Comparison of ENCODE assay signal across 8 cellular contexts in genomic region chr9:105656131-105656921, GRCh38. TPM values are rescaled to one million over a fixed set of nuclear protein-coding genes. Genes with fewer than 3 reads are reported as not detected.
A peak's percentile ranks its signal among the peaks of the same experiment; 100 is the strongest.
DNase-seq lines count a peak whose midpoint lies in the region; ATAC-seq, FAIRE-seq and TF ChIP-seq lines count a peak whose summit lies in the region.

No MANE protein-coding gene starts in this region.

- H3K4me3 ChIP-seq in rectal smooth muscle tissue (ENCODE audit: low read length), result peak overlapping the region; percentile 65

- no peak overlapping the region for H3K9ac ChIP-seq in rectal smooth muscle tissue (ENCODE audit: low read length)

- H3K27me3 Mint-ChIP-seq in activated T-helper 17 cell treated with anti-CD3 and anti-CD28 coated beads, Interleukin-2, amount 50 U/mL, for 72 hours, result peaks cover 27% of the 10 kb centered on the region

- no peak for FAIRE-seq in H54 (lab: Jason Lieb, UNC)

- H3K9me3 Mint-ChIP-seq in activated T-helper 17 cell treated with anti-CD3 and anti-CD28 coated beads, Interleukin-2, amount 50 U/mL, for 72 hours, result no peaks in the 10 kb centered on the region

- peak; percentile 61 for ATAC-seq in GM21360 (IDR thresholded peaks at IDR 0.05; ENCODE audit: unreplicated experiment)
- ATAC-seq in activated T-helper 17 cell treated with anti-CD3 and anti-CD28 coated beads, Interleukin-2, amount 50 U/mL, for 72 hours (replicated peaks), result peak; percentile 51
- ATAC-seq in left cardiac atrium, result peak; percentile 87 to 91

- no peak overlapping the region for H3K27ac Mint-ChIP-seq in activated T-helper 17 cell treated with anti-CD3 and anti-CD28 coated beads, Interleukin-2, amount 50 U/mL, for 72 hours

- DNase-seq in DMS53 (lab: John Stamatoyannopoulos, UW), result peak; percentile 65
- DNase-seq in left cardiac atrium, result peak; percentile 30
- no peak for DNase-seq in H54 (ENCODE audit: insufficient read length, low spot score)
- DNase-seq in NCI-H446 treated with DMSO at 0.1 percent for 48 hours (lab: John Stamatoyannopoulos, UW), result no peak

- H3K36me3 Mint-ChIP-seq in activated T-helper 17 cell treated with anti-CD3 and anti-CD28 coated beads, Interleukin-2, amount 50 U/mL, for 72 hours (ENCODE audit: low read depth), result no peaks in the 10 kb centered on the region

- H3K4me1 ChIP-seq in rectal smooth muscle tissue (ENCODE audit: control insufficient read depth, insufficient read depth, low read length), result peaks cover 2% of the 10 kb centered on the region

- TF ChIP-seq CTCF in LNCAP (IDR thresholded peaks at IDR 0.05), result peak; percentile 36; the same call in 1 of the 2 replicates

- H3K4me1 Mint-ChIP-seq in activated T-helper 17 cell treated with anti-CD3 and anti-CD28 coated beads, Interleukin-2, amount 50 U/mL, for 72 hours, result no peaks in the 10 kb centered on the region

- peaks cover 4% of the 10 kb centered on the region for H3K27me3 ChIP-seq in rectal smooth muscle tissue (ENCODE audit: control insufficient read depth, insufficient read depth, low read length)

- TF ChIP-seq POLR2A in H54 (IDR thresholded peaks at IDR 0.05; ENCODE audit: low read depth, low read length), result no peak

- intact Hi-C loops in left cardiac atrium (cut with DNase I), result loop anchor here (2.0 to 5.0 kb wide), 2 partner anchors 61 to 62 kb away; no protein-coding TSS in a partner anchor

- H3K36me3 ChIP-seq in rectal smooth muscle tissue (ENCODE audit: control insufficient read depth, insufficient read depth, low read length), result no peaks in the 10 kb centered on the region

- no peak overlapping the region for H3K27ac ChIP-seq in rectal smooth muscle tissue (ENCODE audit: low read depth, low read length)

- peak overlapping the region; percentile 50 for H3K4me3 Mint-ChIP-seq in activated T-helper 17 cell treated with anti-CD3 and anti-CD28 coated beads, Interleukin-2, amount 50 U/mL, for 72 hours

RNA-seq across cellular contexts. Expression of gene TAL2, which starts 5.9 kb away (rescaled TPM):
- not detected for total RNA-seq in activated T-helper 17 cell treated with anti-CD3 and anti-CD28 coated beads, Interleukin-2, amount 50 U/mL, for 72 hours
- total RNA-seq in left cardiac atrium, result under 1 TPM in 1 of 2 donors, not detected in 1; 0.50 TPM

RNA-seq across cellular contexts. Expression of gene TMEM38B, which starts 38.0 kb away (rescaled TPM):
- total RNA-seq in activated T-helper 17 cell treated with anti-CD3 and anti-CD28 coated beads, Interleukin-2, amount 50 U/mL, for 72 hours, result 10 to 100 TPM in 1 of 2 donors, 1 to 10 TPM in 1; 6.6 to 13.5 TPM
- 10 to 100 TPM; 47.8 to 49.0 TPM for total RNA-seq in left cardiac atrium

Comparison
In these comparisons a context has a peak if more than half of its experiments do, and no peak if none do; other contexts are left out.
1. DNase-seq: peak in DMS53 (single experiment) and left cardiac atrium (single experiment); none in H54 (single experiment) and NCI-H446 treated with DMSO at 0.1 percent for 48 hours (single experiment).
2. Peak in every context shown above with its lines, with median percentiles within 50 percentile points of each other: ATAC-seq.